In genomic region chr1:58883037-58883887, GRCh38 we compare ENCODE assay signal across 9 cellular contexts.
DNase-seq lines count a peak whose midpoint lies in the region; ATAC-seq and TF ChIP-seq lines count a peak whose summit lies in the region.
"Had no signal": no experiment of that assay in that cellular context is flagged by ENCODE, and none has a peak within 500 bp of the region (broad histone marks: within the 10 kb centered on the region; RNA-seq: fewer than 3 reads in every experiment).

No MANE protein-coding gene starts in this region.

- H3K27me3 ChIP-seq in MM.1S (replicated peaks; ENCODE audit: insufficient read depth, low read length) (no peaks in the 10 kb centered on the region), left ventricle myocardium inferior (ENCODE audit: low read depth) (no peaks in the 10 kb centered on the region)

- H3K4me3 Mint-ChIP-seq in activated CD8-positive, alpha-beta T cell treated with anti-CD3 and anti-CD28 coated beads for 36 hours: no peak overlapping the region

- peak; percentile 94 for DNase-seq in EH (ENCODE audit: low read depth)
- DNase-seq in MM.1S: peak; percentile 47
- DNase-seq in activated CD8-positive, alpha-beta T cell treated with anti-CD3 and anti-CD28 coated beads for 36 hours: peak; percentile 26
- peak; percentile 61 for DNase-seq in left ventricle myocardium inferior
- DNase-seq in skeletal muscle cell (ENCODE audit: low read depth): peak; percentile 94
- DNase-seq in islet precursor cell: no peak
- DNase-seq in GM10266 (ENCODE audit: extremely low spot score): no peak

- ATAC-seq in activated CD8-positive, alpha-beta T cell treated with anti-CD3 and anti-CD28 coated beads for 36 hours: no peak
- no peak for ATAC-seq in HG02588 (IDR thresholded peaks at IDR 0.05; ENCODE audit: unreplicated experiment)

- no peaks in the 10 kb centered on the region for H4K20me1 ChIP-seq in MM.1S (ENCODE audit: insufficient read depth, low read length)

- H3K27me3 Mint-ChIP-seq in activated CD8-positive, alpha-beta T cell treated with anti-CD3 and anti-CD28 coated beads for 36 hours: no peaks in the 10 kb centered on the region

- H3K9me2 ChIP-seq in MM.1S (replicated peaks; ENCODE audit: insufficient read depth, low read length): no peaks in the 10 kb centered on the region

- no peaks in the 10 kb centered on the region for H3K79me2 ChIP-seq in MM.1S (ENCODE audit: low read length)

- no peaks in the 10 kb centered on the region for H3K9me3 Mint-ChIP-seq in activated CD8-positive, alpha-beta T cell treated with anti-CD3 and anti-CD28 coated beads for 36 hours
- H3K9me3 Mint-ChIP-seq: IgD-negative memory B cell had no signal

- POLR2A ChIA-PET in activated CD8-positive, alpha-beta T cell treated with anti-CD3 and anti-CD28 coated beads for 36 hours (lab: Charles Lee): interaction anchor here (0.7 to 1.1 kb wide), 3 partner anchors 18 to 69 kb away, joined by 3 read pairs; no protein-coding TSS in a partner anchor

- H3K4me2 ChIP-seq in MM.1S (ENCODE audit: low read depth, low read length): peak overlapping the region; percentile 33; the same call in 1 of the 2 replicates

- TF ChIP-seq CTCF in MM.1S (IDR thresholded peaks at IDR 0.05; ENCODE audit: low read length): no peak
- TF ChIP-seq CTCF in activated CD8-positive, alpha-beta T cell treated with anti-CD3 and anti-CD28 coated beads for 36 hours (IDR thresholded peaks at IDR 0.05): no peak
- no peak for TF ChIP-seq CTCF in left ventricle myocardium inferior (IDR thresholded peaks at IDR 0.05; ENCODE audit: borderline replicate concordance)
- TF ChIP-seq CTCF in GM10266 (IDR thresholded peaks at IDR 0.05; ENCODE audit: control insufficient read depth, insufficient read depth, low read depth, missing control alignments): no peak

- peaks cover 32% of the 10 kb centered on the region for H3K4me1 Mint-ChIP-seq in activated CD8-positive, alpha-beta T cell treated with anti-CD3 and anti-CD28 coated beads for 36 hours (ENCODE audit: low read depth)

- H2AFZ ChIP-seq in MM.1S (ENCODE audit: low read length): 0 out of 2 replicates have a peak overlapping the region, but pooled peaks have one; percentile 5

- H3K36me3 ChIP-seq in MM.1S (replicated peaks; ENCODE audit: insufficient read depth, low read length) (no peaks in the 10 kb centered on the region), left ventricle myocardium inferior (no peaks in the 10 kb centered on the region)

- H3F3A ChIP-seq in MM.1S (ENCODE audit: insufficient read depth, low read length): peaks cover 6% of the 10 kb centered on the region

- H3K27ac Mint-ChIP-seq in activated CD8-positive, alpha-beta T cell treated with anti-CD3 and anti-CD28 coated beads for 36 hours: peak overlapping the region; percentile 27

- H3K36me3 Mint-ChIP-seq in activated CD8-positive, alpha-beta T cell treated with anti-CD3 and anti-CD28 coated beads for 36 hours (ENCODE audit: low read depth): no peaks in the 10 kb centered on the region
- H3K36me3 Mint-ChIP-seq: IgD-negative memory B cell had no signal

- H3K27ac ChIP-seq in MM.1S (ENCODE audit: low read length): peak overlapping the region; percentile 64
- peak overlapping the region; percentile 76 for H3K27ac ChIP-seq in left ventricle myocardium inferior (replicated peaks)

- intact Hi-C loops in activated CD8-positive, alpha-beta T cell treated with anti-CD3 and anti-CD28 coated beads for 36 hours (cut with micrococcal nuclease): no loop called here
- intact Hi-C loops in left ventricle myocardium inferior (cut with micrococcal nuclease): no loop called here

- no peak overlapping the region for H3K9ac ChIP-seq in MM.1S (ENCODE audit: low read length)

- H3K4me1 ChIP-seq in MM.1S (ENCODE audit: low read length) (peaks cover 26% of the 10 kb centered on the region), left ventricle myocardium inferior (peaks cover 57% of the 10 kb centered on the region)

- H3K4me3 ChIP-seq in MM.1S (ENCODE audit: low read length): no peak overlapping the region
- H3K4me3 ChIP-seq in left ventricle myocardium inferior: no peak overlapping the region
- H3K4me3 ChIP-seq in skeletal muscle cell (ENCODE audit: low read depth, low read length): no peak overlapping the region

- CTCF ChIA-PET in activated CD8-positive, alpha-beta T cell treated with anti-CD3 and anti-CD28 coated beads for 36 hours (lab: Charles Lee): interaction anchor here (1.2 kb wide), 1 partner anchor 28 kb away, joined by 3 read pairs; no protein-coding TSS in a partner anchor

- H3K9me3 ChIP-seq in MM.1S (replicated peaks; ENCODE audit: insufficient read depth, low read length): no peaks in the 10 kb centered on the region
- no peaks in the 10 kb centered on the region for H3K9me3 ChIP-seq in left ventricle myocardium inferior (replicated peaks)

Comparison
In these comparisons a context has a peak if more than half of its experiments do, and no peak if none do; other contexts are left out.
1. DNase-seq: peak in EH (single experiment), MM.1S (single experiment), activated CD8-positive, alpha-beta T cell treated with anti-CD3 and anti-CD28 coated beads for 36 hours (single experiment), left ventricle myocardium inferior (single experiment) and skeletal muscle cell (single experiment); none in islet precursor cell (single experiment) and GM10266 (single experiment).